16 cellular contexts compared by ENCODE assay signal in the genomic region with DNA sequence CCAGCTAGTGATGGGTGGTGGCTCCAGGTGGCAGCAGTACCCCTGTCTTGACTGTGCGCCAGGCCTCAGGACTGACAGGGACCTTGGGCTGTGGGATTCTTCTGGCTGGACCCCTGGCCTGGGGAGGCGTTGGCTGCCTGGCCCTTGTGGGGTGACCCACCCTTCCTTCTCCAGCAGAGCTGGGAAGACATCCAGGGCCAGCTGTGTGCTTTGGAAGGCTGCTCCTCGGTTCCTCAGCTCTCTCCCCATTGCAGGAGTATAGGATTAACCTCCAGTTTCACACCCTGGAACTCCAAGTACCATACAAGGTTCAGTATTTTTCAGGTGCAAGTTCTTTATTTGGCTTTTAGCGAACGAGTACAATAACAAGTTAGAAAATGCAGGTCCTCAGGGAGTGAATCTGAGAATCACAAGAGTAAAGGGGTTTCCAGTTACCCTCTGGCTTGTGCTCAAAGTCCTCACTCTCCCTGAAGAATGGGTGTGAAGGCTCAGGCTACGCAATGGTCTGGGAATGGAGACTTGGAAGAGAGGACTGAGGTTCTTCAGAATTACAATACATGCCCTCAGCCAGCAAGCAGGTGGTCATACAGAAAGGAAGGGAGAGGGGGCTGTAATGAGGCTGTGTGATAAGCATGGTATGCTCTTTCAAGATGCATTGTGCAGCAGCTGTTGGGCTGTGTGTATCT.
"Had no signal": no experiment of that assay in that cellular context is flagged by ENCODE, and none has a peak within 500 bp of the region (broad histone marks: within the 10 kb centered on the region; RNA-seq: fewer than 3 reads in every experiment).

No MANE protein-coding gene starts in this region.

- H3K36me3 Mint-ChIP-seq: memory B cell had no signal

- H3K4me1 Mint-ChIP-seq: central memory CD8-positive, alpha-beta T cell; memory B cell had no signal

- H3K9me3 Mint-ChIP-seq: central memory CD8-positive, alpha-beta T cell; memory B cell had no signal

- H3K27ac Mint-ChIP-seq: memory B cell had no signal

- H3K4me3 Mint-ChIP-seq: central memory CD8-positive, alpha-beta T cell; memory B cell had no signal

- DNase-seq: cerebellar nuclear complex; dermis blood vessel endothelial cell; dorsolateral prefrontal cortex; effector CD4-positive, alpha-beta T cell; effector memory CD4-positive, alpha-beta T cell; foreskin keratinocyte; heart right ventricle; hippocampal formation; left cardiac atrium; left lung; mammary epithelial cell; mesendoderm; midbrain had no signal

- ATAC-seq: foreskin keratinocyte, gastroesophageal sphincter, left lung had no signal
